25 cellular contexts compared by ENCODE assay signal in genomic region chr17:80844418-80844990, GRCh38.
DNase-seq lines count a peak whose midpoint lies in the region; ATAC-seq and TF ChIP-seq lines count a peak whose summit lies in the region.
"Had no signal": no experiment of that assay in that cellular context is flagged by ENCODE, and none has a peak within 500 bp of the region (broad histone marks: within the 10 kb centered on the region; RNA-seq: fewer than 3 reads in every experiment).

No MANE protein-coding gene starts in this region.

- no peaks in the 10 kb centered on the region for H3K4me1 ChIP-seq in HEK293 (ENCODE audit: control insufficient read depth, insufficient read depth, low read length)
- peaks cover 23% of the 10 kb centered on the region for H3K4me1 ChIP-seq in psoas muscle
- H3K4me1 ChIP-seq: adrenal gland, breast epithelium, pancreas had no signal

- H3K4me1 Mint-ChIP-seq in activated naive CD8-positive, alpha-beta T cell treated with anti-CD3 and anti-CD28 coated beads for 36 hours, result peaks cover 28% of the 10 kb centered on the region
- peaks cover 41% of the 10 kb centered on the region for H3K4me1 Mint-ChIP-seq in activated naive CD8-positive, alpha-beta T cell treated with anti-CD3 and anti-CD28 coated beads, Interleukin-2, amount 50 U/mL, for 24 hours
- H3K4me1 Mint-ChIP-seq in activated naive CD8-positive, alpha-beta T cell treated with anti-CD3 and anti-CD28 coated beads, Interleukin-2, amount 10 ng/mL, durations not matched to agents 7 days and 5 days, result peaks cover 37% of the 10 kb centered on the region
- H3K4me1 Mint-ChIP-seq in MCF 10A (ENCODE audit: insufficient read depth, unreplicated experiment), result peaks cover 6% of the 10 kb centered on the region

- H3K27me3 Mint-ChIP-seq in activated naive CD8-positive, alpha-beta T cell treated with anti-CD3 and anti-CD28 coated beads for 36 hours, result no peaks in the 10 kb centered on the region
- no peaks in the 10 kb centered on the region for H3K27me3 Mint-ChIP-seq in activated naive CD8-positive, alpha-beta T cell treated with anti-CD3 and anti-CD28 coated beads, Interleukin-2, amount 50 U/mL, for 24 hours
- no peaks in the 10 kb centered on the region for H3K27me3 Mint-ChIP-seq in activated naive CD8-positive, alpha-beta T cell treated with anti-CD3 and anti-CD28 coated beads, Interleukin-2, amount 10 ng/mL, durations not matched to agents 7 days and 5 days
- H3K27me3 Mint-ChIP-seq in MCF 10A (ENCODE audit: insufficient read depth, unreplicated experiment), result no peaks in the 10 kb centered on the region
- H3K27me3 Mint-ChIP-seq: activated T-helper 17 cell treated with anti-CD3 and anti-CD28 coated beads, Interleukin-2, amount 50 U/mL, for 72 hours; CD4-positive, CD25-positive, alpha-beta regulatory T cell had no signal

- no peaks in the 10 kb centered on the region for H3K27me3 ChIP-seq in psoas muscle (ENCODE audit: insufficient read depth in 3 of 3, low read length in 2 of 3)
- H3K27me3 ChIP-seq: adrenal gland, breast epithelium, colonic mucosa, hepatocyte, pancreas, transverse colon had no signal

- TF ChIP-seq CTCF in HEK293 (tag by site-specific recombination; IDR thresholded peaks at IDR 0.05) (no peak), psoas muscle (IDR thresholded peaks at IDR 0.05) (no peak), MCF 10A (IDR thresholded peaks at IDR 0.05; ENCODE audit: unreplicated experiment) (no peak)

- ATAC-seq in activated naive CD8-positive, alpha-beta T cell treated with anti-CD3 and anti-CD28 coated beads, Interleukin-2, amount 50 U/mL, for 24 hours, result no peak
- ATAC-seq in activated naive CD8-positive, alpha-beta T cell treated with anti-CD3 and anti-CD28 coated beads, Interleukin-2, amount 10 ng/mL, durations not matched to agents 7 days and 5 days (ENCODE audit: low read depth), result no peak
- peak in 3 of 4 donors; percentile 15 to 35 (median 31) for ATAC-seq in psoas muscle
- no peak for ATAC-seq in GM21737 (IDR thresholded peaks at IDR 0.05; ENCODE audit: unreplicated experiment)
- ATAC-seq in HG03432 (IDR thresholded peaks at IDR 0.05; ENCODE audit: unreplicated experiment), result no peak
- ATAC-seq: activated CD4-positive, CD25-positive, alpha-beta regulatory T cell treated with anti-CD3 and anti-CD28 coated beads, Interleukin-2, amount 50 U/mL, for 24 hours; activated T-helper 17 cell treated with anti-CD3 and anti-CD28 coated beads, Interleukin-2, amount 50 U/mL, for 72 hours; pancreas; PC-3 had no signal

- no TSS peak for BruUV-seq in MCF 10A (replicated peaks; lab: Mats Ljungman, UMichigan)

- H3K36me3 ChIP-seq in HEK293 (ENCODE audit: control insufficient read depth in 2 of 2, insufficient read depth in 1 of 2, low read length in 2 of 2), result peaks cover 0 to 39% of the 10 kb centered on the region in 2 experiments; a peak in 1 of 3 replicates
- H3K36me3 ChIP-seq in psoas muscle (ENCODE audit: insufficient read depth in 1 of 2, low read depth in 1 of 2), result peaks cover 0 to 12% of the 10 kb centered on the region in 2 donors
- H3K36me3 ChIP-seq: breast epithelium, colonic mucosa, pancreas, transverse colon had no signal

- POLR2A ChIA-PET in HEK293 (lab: Yijun Ruan, JAX) (interaction anchor here (0.6 kb wide), 1 partner anchor 10 kb away, joined by 3 read pairs; no protein-coding TSS in a partner anchor), MCF 10A (lab: Yijun Ruan, JAX) (interaction anchor here (2.4 kb wide), 1 partner anchor 11 kb away, joined by 6 read pairs; no protein-coding TSS in a partner anchor)
- POLR2A ChIA-PET in activated naive CD8-positive, alpha-beta T cell treated with anti-CD3 and anti-CD28 coated beads, Interleukin-2, amount 10 ng/mL, durations not matched to agents 7 days and 5 days (lab: Charles Lee), result interaction anchor here (0.8 to 2.3 kb wide), 3 partner anchors 12 to 53 kb away, joined by 3 to 5 read pairs (median 5); no protein-coding TSS in a partner anchor

- H3K9me3 ChIP-seq in HEK293 (ENCODE audit: control insufficient read depth, insufficient read depth, low read depth, low read length) (no peaks in the 10 kb centered on the region), psoas muscle (no peaks in the 10 kb centered on the region)
- H3K9me3 ChIP-seq: adrenal gland, breast epithelium, colonic mucosa, pancreas, transverse colon had no signal

- peaks cover 28% of the 10 kb centered on the region for H3K36me3 Mint-ChIP-seq in activated naive CD8-positive, alpha-beta T cell treated with anti-CD3 and anti-CD28 coated beads for 36 hours
- H3K36me3 Mint-ChIP-seq in activated naive CD8-positive, alpha-beta T cell treated with anti-CD3 and anti-CD28 coated beads, Interleukin-2, amount 50 U/mL, for 24 hours (ENCODE audit: low read depth), result peaks cover 33% of the 10 kb centered on the region
- peaks cover 18% of the 10 kb centered on the region for H3K36me3 Mint-ChIP-seq in activated naive CD8-positive, alpha-beta T cell treated with anti-CD3 and anti-CD28 coated beads, Interleukin-2, amount 10 ng/mL, durations not matched to agents 7 days and 5 days
- H3K36me3 Mint-ChIP-seq in MCF 10A (ENCODE audit: insufficient read depth, unreplicated experiment), result peaks cover 6% of the 10 kb centered on the region

- 91 to 97% (median 91%) methylated on average over 25 of the region's 25 CpGs for WGBS in psoas muscle, 3 donors

- H3K27ac Mint-ChIP-seq in activated naive CD8-positive, alpha-beta T cell treated with anti-CD3 and anti-CD28 coated beads for 36 hours, result peak overlapping the region; percentile 56
- H3K27ac Mint-ChIP-seq in activated naive CD8-positive, alpha-beta T cell treated with anti-CD3 and anti-CD28 coated beads, Interleukin-2, amount 50 U/mL, for 24 hours, result no peak overlapping the region
- no peak overlapping the region for H3K27ac Mint-ChIP-seq in activated naive CD8-positive, alpha-beta T cell treated with anti-CD3 and anti-CD28 coated beads, Interleukin-2, amount 10 ng/mL, durations not matched to agents 7 days and 5 days
- no peak overlapping the region for H3K27ac Mint-ChIP-seq in MCF 10A (ENCODE audit: low read depth, unreplicated experiment)

- DNase-seq in activated naive CD8-positive, alpha-beta T cell treated with anti-CD3 and anti-CD28 coated beads for 36 hours, result no peak
- DNase-seq in activated naive CD8-positive, alpha-beta T cell treated with anti-CD3 and anti-CD28 coated beads, Interleukin-2, amount 50 U/mL, for 24 hours, result no peak
- DNase-seq in activated naive CD8-positive, alpha-beta T cell treated with anti-CD3 and anti-CD28 coated beads, Interleukin-2, amount 10 ng/mL, durations not matched to agents 7 days and 5 days, result peak; percentile 25
- DNase-seq in psoas muscle, result peak in 1 of 2 donors; percentile 62
- no peak for DNase-seq in MCF 10A (ENCODE audit: unreplicated experiment)
- DNase-seq: CD4-positive, CD25-positive, alpha-beta regulatory T cell; colonic mucosa; effector memory CD4-positive, alpha-beta T cell; EL; foreskin melanocyte; midbrain; MM.1S; NCI-H1417; PC-3; transverse colon had no signal

- no peaks in the 10 kb centered on the region for H3K9me3 Mint-ChIP-seq in activated naive CD8-positive, alpha-beta T cell treated with anti-CD3 and anti-CD28 coated beads for 36 hours
- no peaks in the 10 kb centered on the region for H3K9me3 Mint-ChIP-seq in activated naive CD8-positive, alpha-beta T cell treated with anti-CD3 and anti-CD28 coated beads, Interleukin-2, amount 50 U/mL, for 24 hours
- no peaks in the 10 kb centered on the region for H3K9me3 Mint-ChIP-seq in activated naive CD8-positive, alpha-beta T cell treated with anti-CD3 and anti-CD28 coated beads, Interleukin-2, amount 10 ng/mL, durations not matched to agents 7 days and 5 days
- no peaks in the 10 kb centered on the region for H3K9me3 Mint-ChIP-seq in MCF 10A (ENCODE audit: unreplicated experiment)
- H3K9me3 Mint-ChIP-seq: activated T-helper 17 cell treated with anti-CD3 and anti-CD28 coated beads, Interleukin-2, amount 50 U/mL, for 72 hours; CD4-positive, CD25-positive, alpha-beta regulatory T cell; nephron progenitor cell had no signal

- intact Hi-C loops in psoas muscle (cut with DNase I) (no loop called here), MCF 10A (cut with micrococcal nuclease) (no loop called here)

- H3K27ac ChIP-seq in HEK293 (ENCODE audit: extremely low read depth, low read depth, low read length), result no peak overlapping the region
- H3K27ac ChIP-seq in psoas muscle, result no peak overlapping the region
- H3K27ac ChIP-seq: adrenal gland, breast epithelium, colonic mucosa, hepatocyte, pancreas, transverse colon had no signal

- CTCF ChIA-PET in HEK293 (lab: Yijun Ruan, JAX) (interaction anchor here (0.5 kb wide), 1 partner anchor 12 kb away, joined by 3 read pairs; no protein-coding TSS in a partner anchor), MCF 10A (lab: Yijun Ruan, JAX) (interaction anchor here (0.6 kb wide), 1 partner anchor 61 kb away, joined by 3 read pairs; no protein-coding TSS in a partner anchor)

- no peak overlapping the region for H3K4me3 ChIP-seq in HEK293 (ENCODE audit: low read depth, low read length)
- H3K4me3 ChIP-seq in psoas muscle, result no peak overlapping the region
- H3K4me3 ChIP-seq: adrenal gland, breast epithelium, colonic mucosa, hepatocyte, pancreas, transverse colon had no signal

- H3K4me3 Mint-ChIP-seq in activated naive CD8-positive, alpha-beta T cell treated with anti-CD3 and anti-CD28 coated beads for 36 hours, result no peak overlapping the region
- no peak overlapping the region for H3K4me3 Mint-ChIP-seq in activated naive CD8-positive, alpha-beta T cell treated with anti-CD3 and anti-CD28 coated beads, Interleukin-2, amount 50 U/mL, for 24 hours
- H3K4me3 Mint-ChIP-seq in activated naive CD8-positive, alpha-beta T cell treated with anti-CD3 and anti-CD28 coated beads, Interleukin-2, amount 10 ng/mL, durations not matched to agents 7 days and 5 days, result no peak overlapping the region
- H3K4me3 Mint-ChIP-seq in MCF 10A (ENCODE audit: unreplicated experiment), result no peak overlapping the region
- H3K4me3 Mint-ChIP-seq: activated T-helper 17 cell treated with anti-CD3 and anti-CD28 coated beads, Interleukin-2, amount 50 U/mL, for 72 hours; nephron progenitor cell had no signal

TF ChIP-seq in HEK293, 187 proteins besides CTCF, POLR2A, EP300 and RAD21:
- TF ChIP-seq ZNF221 (tag by site-specific recombination; IDR thresholded peaks at IDR 0.05; ENCODE audit: borderline replicate concordance) (no peak), ZNF23 (tag by site-specific recombination; IDR thresholded peaks at IDR 0.05; ENCODE audit: borderline replicate concordance) (no peak), SCRT2 (tag by site-specific recombination; IDR thresholded peaks at IDR 0.05) (0 out of 2 replicates have a peak, but pooled peaks have one; percentile 18), ZNF658 (tag by site-specific recombination; IDR thresholded peaks at IDR 0.05) (no peak)
TF ChIP-seq in HEK293: peak in this region for 1.

Comparison
In these comparisons a context has a peak if more than half of its experiments do, and no peak if none do; other contexts are left out.
1. ATAC-seq: peak in psoas muscle (3 of 4); none in activated naive CD8-positive, alpha-beta T cell treated with anti-CD3 and anti-CD28 coated beads, Interleukin-2, amount 50 U/mL, for 24 hours (single experiment), activated naive CD8-positive, alpha-beta T cell treated with anti-CD3 and anti-CD28 coated beads, Interleukin-2, amount 10 ng/mL, durations not matched to agents 7 days and 5 days (single experiment), GM21737 (single experiment) and HG03432 (single experiment).